In genomic region chr16:86222541-86222940, GRCh38 we compare ENCODE assay signal across 15 cellular contexts.
A peak's percentile ranks its signal among the peaks of the same experiment; 100 is the strongest.
DNase-seq lines count a peak whose midpoint lies in the region; ATAC-seq and TF ChIP-seq lines count a peak whose summit lies in the region.
"Had no signal": no experiment of that assay in that cellular context is flagged by ENCODE, and none has a peak within 500 bp of the region (broad histone marks: within the 10 kb centered on the region; RNA-seq: fewer than 3 reads in every experiment).

No MANE protein-coding gene starts in this region.

- DNase-seq in EL (peak; percentile 60), WERI-Rb-1 (peak; percentile 20), fibroblast of mammary gland (ENCODE audit: low read depth) (peak; percentile 47), sciatic nerve (ENCODE audit: low spot score) (peak; percentile 55), DMS79 (lab: John Stamatoyannopoulos, UW) (no peak), right atrium auricular region (ENCODE audit: low spot score) (no peak)
- no peak for DNase-seq in effector memory CD4-positive, alpha-beta T cell
- no peak for DNase-seq in activated T-cell treated with anti-CD3 and anti-CD28 coated beads, Interleukin-2, amount 50 U/mL, for 48 hours
- DNase-seq: activated naive CD4-positive, alpha-beta T cell; COR-L47; NCI-H1417; NCI-H446 treated with DMSO at 0.1 percent for 48 hours; nephron progenitor cell had no signal

- no peak for ATAC-seq in sciatic nerve
- ATAC-seq: Panc1, right lobe of liver had no signal

- H3K36me3 ChIP-seq in WERI-Rb-1 (no peaks in the 10 kb centered on the region), right atrium auricular region (no peaks in the 10 kb centered on the region)
- H3K36me3 ChIP-seq in effector memory CD4-positive, alpha-beta T cell (ENCODE audit: control insufficient read depth, insufficient read depth, low read length): no peaks in the 10 kb centered on the region
- H3K36me3 ChIP-seq: right lobe of liver had no signal

- H3K27ac ChIP-seq in WERI-Rb-1: no peak overlapping the region
- no peak overlapping the region for H3K27ac ChIP-seq in right atrium auricular region
- H3K27ac ChIP-seq in effector memory CD4-positive, alpha-beta T cell (ENCODE audit: insufficient read depth, low read length, poor library complexity, severe bottlenecking): no peak overlapping the region
- H3K27ac ChIP-seq: right lobe of liver had no signal

- H3K4me1 ChIP-seq in right atrium auricular region: peaks cover 0 to 5% of the 10 kb centered on the region in 2 donors
- no peaks in the 10 kb centered on the region for H3K4me1 ChIP-seq in effector memory CD4-positive, alpha-beta T cell (ENCODE audit: control insufficient read depth, insufficient read depth, low read length, poor library complexity, severe bottlenecking)
- H3K4me1 ChIP-seq: right lobe of liver had no signal

- H3K4me3 ChIP-seq in WERI-Rb-1 (ENCODE audit: low read depth, low read length) (no peak overlapping the region), fibroblast of mammary gland (ENCODE audit: control insufficient read depth, low read depth, low read length) (peak overlapping the region; percentile 16), right atrium auricular region (no peak overlapping the region)
- no peak overlapping the region for H3K4me3 ChIP-seq in effector memory CD4-positive, alpha-beta T cell (ENCODE audit: insufficient read depth, low read depth, low read length, poor library complexity, severe bottlenecking)
- H3K4me3 ChIP-seq: right lobe of liver had no signal

- H3K9me3 ChIP-seq in WERI-Rb-1 (ENCODE audit: severe bottlenecking) (no peaks in the 10 kb centered on the region), right atrium auricular region (no peaks in the 10 kb centered on the region)
- H3K9me3 ChIP-seq in effector memory CD4-positive, alpha-beta T cell (ENCODE audit: control insufficient read depth, low read length): no peaks in the 10 kb centered on the region
- H3K9me3 ChIP-seq: right lobe of liver had no signal

- intact Hi-C loops in sciatic nerve (cut with DNase I): no loop called here

- TF ChIP-seq CTCF in WERI-Rb-1 (IDR thresholded peaks at IDR 0.05; ENCODE audit: low read depth, low read length): no peak
- TF ChIP-seq CTCF in fibroblast of mammary gland (conservative IDR thresholded peaks at IDR 0.05; ENCODE audit: control insufficient read depth, insufficient read depth, low read depth, low read length): no peak
- no peak for TF ChIP-seq CTCF in right atrium auricular region (IDR thresholded peaks at IDR 0.05)

- H3K27me3 ChIP-seq in WERI-Rb-1 (ENCODE audit: insufficient read depth, low read depth, severe bottlenecking): no peaks in the 10 kb centered on the region
- H3K27me3 ChIP-seq in right atrium auricular region: no peaks in the 10 kb centered on the region
- H3K27me3 ChIP-seq in effector memory CD4-positive, alpha-beta T cell (replicated peaks; ENCODE audit: control insufficient read depth, insufficient read depth, low read length, poor library complexity, severe bottlenecking): no peaks in the 10 kb centered on the region
- H3K27me3 ChIP-seq: right lobe of liver had no signal

Comparison
In these comparisons a context has a peak if more than half of its experiments do, and no peak if none do; other contexts are left out.
1. DNase-seq: peak in EL (single experiment), WERI-Rb-1 (single experiment), fibroblast of mammary gland (single experiment) and sciatic nerve (single experiment); none in DMS79 (single experiment), right atrium auricular region (single experiment), effector memory CD4-positive, alpha-beta T cell (0 of 3) and activated T-cell treated with anti-CD3 and anti-CD28 coated beads, Interleukin-2, amount 50 U/mL, for 48 hours (0 of 2).